8 cellular contexts compared by ENCODE assay signal in genomic region chr3:46488735-46489361, GRCh38. TPM values are rescaled to one million over a fixed set of nuclear protein-coding genes. Genes with fewer than 3 reads are reported as not detected.
DNase-seq lines count a peak whose midpoint lies in the region; ATAC-seq, FAIRE-seq and TF ChIP-seq lines count a peak whose summit lies in the region.

No MANE protein-coding gene starts in this region.

- H3K9me2 ChIP-seq in SU-DHL-6 (replicated peaks; ENCODE audit: insufficient read depth, low read length) = no peaks in the 10 kb centered on the region

- DNase-seq in NCI-H1092 (lab: John Stamatoyannopoulos, UW) (peak; percentile 80), cardiac muscle cell (ENCODE audit: low read depth in 1 of 2, low spot score in 1 of 2) (peak; percentile 88 to 95), prostate gland (ENCODE audit: low spot score) (peak; percentile 87), urothelium cell line (ENCODE audit: low spot score) (peak; percentile 91)
- peak; percentile 91 for DNase-seq in activated naive CD8-positive, alpha-beta T cell treated with anti-CD3 and anti-CD28 coated beads for 36 hours

- H3K9me3 Mint-ChIP-seq in activated naive CD8-positive, alpha-beta T cell treated with anti-CD3 and anti-CD28 coated beads for 36 hours = no peaks in the 10 kb centered on the region

- peak; percentile 80 for FAIRE-seq in urothelium cell line (lab: Jason Lieb, UNC)

- H3K36me3 ChIP-seq in SU-DHL-6 (ENCODE audit: low read length) (no peaks in the 10 kb centered on the region), cardiac muscle cell (no peaks in the 10 kb centered on the region), prostate gland (no peaks in the 10 kb centered on the region)

- H3K27ac ChIP-seq in SU-DHL-6 (ENCODE audit: low read depth, low read length) (peak overlapping the region; percentile 37), cardiac muscle cell (no peak overlapping the region), prostate gland (no peak overlapping the region)

- H2AFZ ChIP-seq in SU-DHL-6 (ENCODE audit: low read depth, low read length, severe bottlenecking) = peak overlapping the region; percentile 5

- H4K20me1 ChIP-seq in SU-DHL-6 (ENCODE audit: low read depth, low read length) = no peaks in the 10 kb centered on the region

- no peaks in the 10 kb centered on the region for H3K36me3 Mint-ChIP-seq in activated naive CD8-positive, alpha-beta T cell treated with anti-CD3 and anti-CD28 coated beads for 36 hours

- no peak overlapping the region for H3K4me3 Mint-ChIP-seq in activated naive CD8-positive, alpha-beta T cell treated with anti-CD3 and anti-CD28 coated beads for 36 hours

- H3K4me1 Mint-ChIP-seq in activated naive CD8-positive, alpha-beta T cell treated with anti-CD3 and anti-CD28 coated beads for 36 hours = peaks cover 7% of the 10 kb centered on the region

- no peaks in the 10 kb centered on the region for H3K9me3 ChIP-seq in SU-DHL-6 (ENCODE audit: insufficient read depth, low read length)
- no peaks in the 10 kb centered on the region for H3K9me3 ChIP-seq in cardiac muscle cell (ENCODE audit: low read depth)
- no peaks in the 10 kb centered on the region for H3K9me3 ChIP-seq in prostate gland

- no peak for TF ChIP-seq POLR2A in prostate gland (IDR thresholded peaks at IDR 0.05)

- TF ChIP-seq CTCF in GM12801 (IDR thresholded peaks at IDR 0.05; ENCODE audit: extremely low read depth, insufficient read length) = peak; percentile 96
- TF ChIP-seq CTCF in SU-DHL-6 (IDR thresholded peaks at IDR 0.05; ENCODE audit: insufficient read depth, low read length, poor library complexity, severe bottlenecking) = peak; percentile 99
- TF ChIP-seq CTCF in cardiac muscle cell (IDR thresholded peaks at IDR 0.05; ENCODE audit: low read depth, low read length) = peak; percentile 100
- peak; percentile 72 to 98 (median 86) for TF ChIP-seq CTCF in prostate gland (IDR thresholded peaks at IDR 0.05)

- H3K4me1 ChIP-seq in cardiac muscle cell (ENCODE audit: low read depth) = peaks cover 4% of the 10 kb centered on the region
- H3K4me1 ChIP-seq in prostate gland (replicated peaks) = no peaks in the 10 kb centered on the region

- no peaks in the 10 kb centered on the region for H3K27me3 ChIP-seq in SU-DHL-6 (ENCODE audit: low read length)
- peaks cover 10% of the 10 kb centered on the region for H3K27me3 ChIP-seq in cardiac muscle cell
- H3K27me3 ChIP-seq in prostate gland (replicated peaks; ENCODE audit: insufficient read depth) = no peaks in the 10 kb centered on the region

- peak; percentile 93 for ATAC-seq in HG02571 (IDR thresholded peaks at IDR 0.05; ENCODE audit: unreplicated experiment)

- intact Hi-C loops in prostate gland (cut with DNase I) = loop anchor here (2.0 kb wide), 2 partner anchors 70 to 142 kb away; no protein-coding TSS in a partner anchor

- H3K4me3 ChIP-seq in SU-DHL-6 (ENCODE audit: insufficient read depth, low read length, poor library complexity, severe bottlenecking) = no peak overlapping the region
- no peak overlapping the region for H3K4me3 ChIP-seq in cardiac muscle cell
- no peak overlapping the region for H3K4me3 ChIP-seq in prostate gland

- 11% methylated on average over 25 of the region's 26 CpGs for WGBS in prostate gland

- H3K79me2 ChIP-seq in SU-DHL-6 (ENCODE audit: insufficient read depth, low read length) = no peaks in the 10 kb centered on the region

- no peak overlapping the region for H3K27ac Mint-ChIP-seq in activated naive CD8-positive, alpha-beta T cell treated with anti-CD3 and anti-CD28 coated beads for 36 hours

- peak overlapping the region; percentile 45 for H3K9ac ChIP-seq in SU-DHL-6 (ENCODE audit: low read length)

- H3F3A ChIP-seq in SU-DHL-6 (ENCODE audit: insufficient read depth) = 0 out of 2 replicates have a peak, but pooled peaks cover 4% of the 10 kb centered on the region

- peak overlapping the region; percentile 32 for H3K4me2 ChIP-seq in SU-DHL-6 (ENCODE audit: low read depth, low read length, poor library complexity, severe bottlenecking)

- H3K27me3 Mint-ChIP-seq in activated naive CD8-positive, alpha-beta T cell treated with anti-CD3 and anti-CD28 coated beads for 36 hours = no peaks in the 10 kb centered on the region

RNA-seq across cellular contexts. Expression of gene RTP3, which starts 8.9 kb away (rescaled TPM):
- not detected for total RNA-seq in activated naive CD8-positive, alpha-beta T cell treated with anti-CD3 and anti-CD28 coated beads for 36 hours
- not detected in 2 replicates for total RNA-seq in cardiac muscle cell
- not detected in 2 replicates for polyA plus RNA-seq in cardiac muscle cell
- total RNA-seq in prostate gland = under 1 TPM in 1 of 2 donors, not detected in 1; 0.68 TPM

RNA-seq across cellular contexts. Expression of gene LTF, which starts 24.1 kb away (rescaled TPM):
- not detected for total RNA-seq in activated naive CD8-positive, alpha-beta T cell treated with anti-CD3 and anti-CD28 coated beads for 36 hours
- total RNA-seq in cardiac muscle cell (not detected in 2 replicates), prostate gland (100 to 1,000 TPM in 1 of 2 donors, 10 to 100 TPM in 1; 22.6 to 130 TPM)
- polyA plus RNA-seq in cardiac muscle cell = not detected in 2 replicates

Comparison
In these comparisons a context has a peak if more than half of its experiments do, and no peak if none do; other contexts are left out.
1. RNA of gene LTF, which starts 24.1 kb away (total RNA-seq): 22.6 to 130 TPM in prostate gland; not detected in activated naive CD8-positive, alpha-beta T cell treated with anti-CD3 and anti-CD28 coated beads for 36 hours and not detected in cardiac muscle cell; every median in the first group is over 10 times any median in the second.
2. Peak in every context shown above with its lines, with median percentiles within 50 percentile points of each other: CTCF ChIP-seq and DNase-seq.